36 cellular contexts compared by ENCODE assay signal in the genomic region with DNA sequence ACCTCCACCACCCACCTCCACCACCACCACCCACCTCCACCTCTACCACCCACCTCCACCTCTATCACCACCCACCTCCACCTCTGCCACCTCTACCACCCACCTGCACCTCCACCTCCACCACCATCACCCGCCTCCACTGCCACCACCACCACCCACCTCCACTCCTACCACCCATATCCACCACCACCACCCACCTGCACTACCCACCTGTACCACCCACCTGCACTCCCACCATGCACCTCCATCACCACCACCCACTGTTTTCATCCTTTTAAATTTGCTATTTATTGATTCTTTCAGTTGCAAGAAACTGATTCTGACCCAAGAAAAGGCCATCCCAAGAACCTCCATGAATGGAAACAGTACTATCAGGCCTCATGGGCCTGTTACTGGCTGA. TPM values are rescaled to one million over a fixed set of nuclear protein-coding genes. Genes with fewer than 3 reads are reported as not detected.
"Had no signal": no experiment of that assay in that cellular context is flagged by ENCODE, and none has a peak within 500 bp of the region (broad histone marks: within the 10 kb centered on the region; RNA-seq: fewer than 3 reads in every experiment).

No MANE protein-coding gene starts in this region.

- H3K27me3 Mint-ChIP-seq: activated T-cell treated with anti-CD3 and anti-CD28 coated beads, Interleukin-2, amount 50 U/mL, for 24 hours had no signal

- H3K27me3 ChIP-seq: ascending aorta, Peyer's patch had no signal

- H3K4me3 Mint-ChIP-seq: activated CD8-positive, alpha-beta T cell treated with anti-CD3 and anti-CD28 coated beads, Interleukin-2, amount 10 ng/mL, durations not matched to agents 7 days and 5 days; activated naive CD8-positive, alpha-beta T cell treated with anti-CD3 and anti-CD28 coated beads, Interleukin-2, amount 10 ng/mL, durations not matched to agents 7 days and 5 days; activated T-cell treated with anti-CD3 and anti-CD28 coated beads, Interleukin-2, amount 50 U/mL, for 24 hours; T-cell had no signal

- H3K4me3 ChIP-seq: ascending aorta, cardiac muscle cell, Peyer's patch had no signal

- H3K27ac ChIP-seq: ascending aorta, cardiac muscle cell, KMS-11, Peyer's patch, WERI-Rb-1 had no signal

- H3K9ac ChIP-seq: KMS-11 had no signal

- H3K36me3 ChIP-seq: ascending aorta, cardiac muscle cell, Peyer's patch, WERI-Rb-1 had no signal

- H3K27ac Mint-ChIP-seq: activated CD8-positive, alpha-beta T cell treated with anti-CD3 and anti-CD28 coated beads, Interleukin-2, amount 10 ng/mL, durations not matched to agents 7 days and 5 days; activated T-cell treated with anti-CD3 and anti-CD28 coated beads, Interleukin-2, amount 50 U/mL, for 24 hours; T-cell had no signal

- H3K36me3 Mint-ChIP-seq: activated naive CD8-positive, alpha-beta T cell treated with anti-CD3 and anti-CD28 coated beads, Interleukin-2, amount 10 ng/mL, durations not matched to agents 7 days and 5 days; T-cell had no signal

- H3K4me2 ChIP-seq: KMS-11 had no signal

- H3K9me3 ChIP-seq: ascending aorta, Peyer's patch had no signal

- DNase-seq: activated CD4-positive, alpha-beta T cell treated with anti-CD3 and anti-CD28 coated beads for 1 hour; activated CD4-positive, alpha-beta T cell treated with anti-CD3 and anti-CD28 coated beads for 48 hours; activated CD4-positive, alpha-beta T cell treated with anti-CD3 and anti-CD28 coated beads, Interleukin-2, amount 50 U/mL, for 48 hours; activated CD4-positive, CD25-positive, alpha-beta regulatory T cell; activated CD8-positive, alpha-beta T cell treated with anti-CD3 and anti-CD28 coated beads, Interleukin-2, amount 10 ng/mL, durations not matched to agents 7 days and 5 days; activated effector memory CD4-positive, alpha-beta T cell treated with Interleukin-2 at 50 U/mL for 16 hours; activated naive CD4-positive, alpha-beta T cell treated with anti-CD3 and anti-CD28 coated beads, Interleukin-2, amount 50 U/mL, for 16 hours; activated naive CD8-positive, alpha-beta T cell treated with anti-CD3 and anti-CD28 coated beads, Interleukin-2, amount 10 ng/mL, durations not matched to agents 7 days and 5 days; activated T-cell treated with anti-CD3 and anti-CD28 coated beads, Interleukin-2, amount 50 U/mL, for 24 hours; amygdala; MM.1S; MV-4-11; NCI-H1092; NCI-H1436 treated with DMSO at 0.1 percent for 48 hours; NCI-H1694 treated with DMSO at 0.1 percent for 48 hours; NCI-H2029; NCI-H345; NCI-H526; NCI-H748 treated with DMSO at 0.1 percent for 48 hours; NK-92 treated with Interleukin-12 subunit alpha and Interleukin-12 subunit beta, amount 100 ng/mL, for 24 hours; PC-3; Peyer's patch; RPMI8226; SIG-M5; T-cell; T1000; WERI-Rb-1 had no signal

- H3K9me3 Mint-ChIP-seq: activated naive CD8-positive, alpha-beta T cell treated with anti-CD3 and anti-CD28 coated beads, Interleukin-2, amount 10 ng/mL, durations not matched to agents 7 days and 5 days; activated T-cell treated with anti-CD3 and anti-CD28 coated beads, Interleukin-2, amount 50 U/mL, for 24 hours; T-cell had no signal

- H3K4me1 ChIP-seq: Peyer's patch had no signal

- ATAC-seq: activated CD8-positive, alpha-beta T cell treated with anti-CD3 and anti-CD28 coated beads, Interleukin-2, amount 10 ng/mL, durations not matched to agents 7 days and 5 days; PC-3; SK-N-SH treated with all-trans-retinoic acid at 6 μM for 48 hours; T-cell had no signal

RNA-seq across cellular contexts. Expression of gene OPTC, which starts 6.3 kb away (rescaled TPM):
- total RNA-seq: activated CD8-positive, alpha-beta T cell treated with anti-CD3 and anti-CD28 coated beads, Interleukin-2, amount 10 ng/mL, durations not matched to agents 7 days and 5 days; activated naive CD8-positive, alpha-beta T cell treated with anti-CD3 and anti-CD28 coated beads, Interleukin-2, amount 10 ng/mL, durations not matched to agents 7 days and 5 days; ascending aorta; cardiac muscle cell; LHCN-M2; NCI-H460; PC-3; Peyer's patch; SK-MEL-5; T-cell; T-helper 2 cell treated with Interferon-gamma antibody and Interleukin-4, amounts not matched to agents 100 ng/mL and 5 ng/mL, for 36 hours had no signal
- polyA plus RNA-seq: adipose tissue, cardiac muscle cell had no signal

RNA-seq across cellular contexts. Expression of gene PRELP, which starts 24.7 kb away (rescaled TPM):
- total RNA-seq: activated CD8-positive, alpha-beta T cell treated with anti-CD3 and anti-CD28 coated beads, Interleukin-2, amount 10 ng/mL, durations not matched to agents 7 days and 5 days; activated naive CD8-positive, alpha-beta T cell treated with anti-CD3 and anti-CD28 coated beads, Interleukin-2, amount 10 ng/mL, durations not matched to agents 7 days and 5 days; cardiac muscle cell; NCI-H460; PC-3; T-helper 2 cell treated with Interferon-gamma antibody and Interleukin-4, amounts not matched to agents 100 ng/mL and 5 ng/mL, for 36 hours had no signal
